ENCODE assay signal across 24 cellular contexts in the genomic region with DNA sequence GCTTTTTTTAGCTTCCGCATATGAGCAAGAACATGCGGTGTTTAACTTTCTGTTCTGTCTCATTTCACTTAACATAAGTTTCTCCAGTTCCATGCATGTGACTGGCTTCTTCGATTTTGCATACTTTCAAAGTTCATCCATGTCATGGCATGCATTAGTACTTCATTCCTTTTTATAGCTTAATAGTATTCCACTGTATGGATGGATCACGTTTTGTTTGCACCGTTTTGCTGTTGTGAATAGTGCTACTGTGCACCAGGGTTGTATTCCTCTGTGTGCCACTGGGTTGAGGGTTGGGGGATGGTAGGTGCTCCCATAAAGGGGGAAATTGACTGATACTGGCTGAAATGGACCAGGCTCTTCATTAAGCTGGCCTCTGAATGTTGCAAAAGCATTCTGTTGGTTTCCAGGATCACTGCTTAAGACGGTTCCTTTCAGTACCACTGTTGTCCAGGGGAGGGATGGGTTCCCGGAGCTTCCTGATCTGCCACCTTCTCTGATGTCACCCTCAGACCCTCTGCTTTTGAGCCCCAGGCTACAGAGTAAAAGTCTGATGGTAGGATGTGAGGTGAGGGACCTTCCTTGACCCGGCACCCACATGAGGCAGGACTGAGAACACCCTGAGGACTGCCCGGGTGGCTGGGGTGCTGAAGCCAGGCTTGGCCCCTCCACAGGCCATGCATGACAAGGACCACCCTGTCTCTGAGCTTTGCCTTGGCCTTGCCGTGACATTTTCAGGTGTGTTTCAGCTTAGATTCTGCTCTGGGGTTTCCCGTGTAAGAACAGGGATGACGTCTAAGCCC.
"Had no signal": no experiment of that assay in that cellular context is flagged by ENCODE, and none has a peak within 500 bp of the region (broad histone marks: within the 10 kb centered on the region; RNA-seq: fewer than 3 reads in every experiment).

No MANE protein-coding gene starts in this region.

- H3K27me3 ChIP-seq: ascending aorta had no signal

- DNase-seq: activated CD4-positive, alpha-beta T cell treated with anti-CD3 and anti-CD28 coated beads for 4 hours; activated CD4-positive, alpha-beta T cell treated with anti-CD3 and anti-CD28 coated beads, Interleukin-2, amount 50 U/mL, for 4 hours; activated CD8-positive, alpha-beta memory T cell treated with anti-CD3 and anti-CD28 coated beads, Interleukin-2, amount 50 U/mL, for 48 hours; activated CD8-positive, alpha-beta T cell treated with anti-CD3 and anti-CD28 coated beads, Interleukin-2, amount 10 ng/mL, durations not matched to agents 7 days and 5 days; activated naive CD4-positive, alpha-beta T cell treated with anti-CD3 and anti-CD28 coated beads, Interleukin-2, amount 50 U/mL, for 16 hours; activated T-cell treated with anti-CD3 and anti-CD28 coated beads, Interleukin-2, amount 50 U/mL, for 1 hour; cerebellar nuclear complex; NCI-H1105 treated with DMSO at 0.1 percent for 48 hours; NCI-H1436 treated with DMSO at 0.1 percent for 48 hours; NCI-H187; NCI-H2081; NCI-H510A treated with DMSO at 0.1 percent for 48 hours; NCI-H69; NK-92 treated with Interleukin-12 subunit alpha and Interleukin-12 subunit beta, amount 100 ng/mL, for 24 hours; OCI-M1; Right ventricle myocardium superior; SJCRH30; SW 1271 had no signal

- H3K4me1 ChIP-seq: SJCRH30 had no signal

- H3K4me3 Mint-ChIP-seq: activated CD8-positive, alpha-beta T cell treated with anti-CD3 and anti-CD28 coated beads, Interleukin-2, amount 10 ng/mL, durations not matched to agents 7 days and 5 days; brain had no signal

- ATAC-seq: activated CD4-positive, CD25-positive, alpha-beta regulatory T cell treated with anti-CD3 and anti-CD28 coated beads, Interleukin-2, amount 50 U/mL, for 24 hours; activated CD8-positive, alpha-beta T cell treated with anti-CD3 and anti-CD28 coated beads, Interleukin-2, amount 10 ng/mL, durations not matched to agents 7 days and 5 days; Panc1; SK-N-SH treated with all-trans-retinoic acid at 6 μM for 48 hours had no signal

- H3K36me3 ChIP-seq: ascending aorta, SJCRH30 had no signal

- H3K27ac ChIP-seq: ascending aorta, RWPE1, SJCRH30 had no signal

- H3K9me3 Mint-ChIP-seq: brain had no signal

- H3K27ac Mint-ChIP-seq: activated CD8-positive, alpha-beta T cell treated with anti-CD3 and anti-CD28 coated beads, Interleukin-2, amount 10 ng/mL, durations not matched to agents 7 days and 5 days; brain had no signal

- H3K9me3 ChIP-seq: ascending aorta, SJCRH30 had no signal

- H3K4me3 ChIP-seq: ascending aorta, SJCRH30 had no signal
